Comparison of ENCODE assay signal across 8 cellular contexts in the genomic region with DNA sequence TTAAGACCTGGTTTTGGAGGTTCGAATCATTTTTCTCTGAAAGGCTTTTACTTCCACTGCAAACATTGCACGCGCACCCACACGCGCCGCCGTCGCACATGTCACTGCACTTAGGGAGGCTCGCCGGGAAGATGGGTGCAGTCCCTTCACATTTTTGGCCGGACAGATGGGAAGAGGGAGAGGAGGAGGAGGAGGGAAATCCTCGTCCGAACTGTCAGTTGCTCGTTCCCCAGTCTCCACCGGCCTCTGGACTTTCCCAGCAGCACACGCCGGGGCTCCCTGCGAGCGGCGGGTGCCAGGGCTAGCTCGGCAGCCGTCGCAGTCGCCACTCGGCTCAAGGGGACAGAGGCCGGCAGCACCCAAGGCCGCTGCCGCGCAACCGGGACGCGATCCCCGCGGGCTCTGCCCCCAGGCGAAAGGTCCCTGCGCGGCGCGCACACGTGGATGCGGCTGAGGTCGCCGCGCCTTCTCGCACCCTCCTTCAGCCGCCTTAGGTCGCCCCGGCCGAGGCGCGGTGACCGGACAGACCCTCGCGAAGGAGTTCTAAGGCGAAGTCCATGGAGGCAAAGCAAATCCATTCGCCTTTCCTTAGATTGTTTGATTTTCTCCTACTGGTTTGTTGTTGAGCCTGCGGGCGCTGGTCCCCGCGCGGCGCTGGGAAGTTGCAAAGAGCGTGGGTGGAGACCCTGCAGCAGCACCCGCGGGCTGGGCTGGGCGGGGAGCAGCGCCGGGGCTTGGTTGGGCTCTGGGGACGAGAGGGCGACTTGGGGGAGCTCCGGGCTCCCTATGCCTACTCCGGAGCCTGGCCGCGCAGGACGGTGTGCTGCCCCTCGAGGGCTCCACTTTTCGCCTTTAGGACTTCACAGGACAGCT. TPM values are rescaled to one million over a fixed set of nuclear protein-coding genes. Genes with fewer than 3 reads are reported as not detected.
DNase-seq lines count a peak whose midpoint lies in the region; ATAC-seq lines count a peak whose summit lies in the region.

No MANE protein-coding gene starts in this region.

- H3K9ac ChIP-seq in skeletal muscle tissue (ENCODE audit: low read depth in 1 of 3, low read length in 3 of 3) = peak overlapping the region in 2 of 3 donors; percentile 50 to 52

- intact Hi-C loops in right cardiac atrium (cut with DNase I) = no loop called here

- H3K4me1 ChIP-seq in right cardiac atrium (ENCODE audit: control insufficient read depth, insufficient read depth, low read length) (peaks cover 5% of the 10 kb centered on the region), skeletal muscle tissue (ENCODE audit: control insufficient read depth in 3 of 3, insufficient read depth in 3 of 3, low read length in 3 of 3) (peaks cover 20 to 23% (median 21%) of the 10 kb centered on the region in 3 donors)

- H3K9me3 ChIP-seq in right cardiac atrium (ENCODE audit: control insufficient read depth, low read length) (no peaks in the 10 kb centered on the region), skeletal muscle tissue (ENCODE audit: control insufficient read depth in 3 of 3, low read length in 3 of 3) (no peaks in the 10 kb centered on the region)

- H3K27ac ChIP-seq in right cardiac atrium (ENCODE audit: low read length) = no peak overlapping the region
- no peak overlapping the region for H3K27ac ChIP-seq in skeletal muscle tissue (ENCODE audit: low read depth, low read length)

- H3K27me3 ChIP-seq in right cardiac atrium (ENCODE audit: control insufficient read depth, insufficient read depth) = no peaks in the 10 kb centered on the region
- peaks cover 20 to 48% (median 36%) of the 10 kb centered on the region in 3 donors for H3K27me3 ChIP-seq in skeletal muscle tissue (ENCODE audit: control insufficient read depth in 3 of 3, insufficient read depth in 3 of 3, low read length in 3 of 3)

- ATAC-seq in HG02885 (IDR thresholded peaks at IDR 0.05; ENCODE audit: poor library complexity, unreplicated experiment) = peak; percentile 17
- peak; percentile 40 to 53 for ATAC-seq in right cardiac atrium
- no peak for ATAC-seq in HG03378 (IDR thresholded peaks at IDR 0.05; ENCODE audit: unreplicated experiment)

- H3K4me3 ChIP-seq in right cardiac atrium (ENCODE audit: low read length) (peak overlapping the region; percentile 73), skeletal muscle tissue (ENCODE audit: low read length in 3 of 3) (peak overlapping the region; percentile 63 to 72 (median 72))

- H3K36me3 ChIP-seq in skeletal muscle tissue (ENCODE audit: control insufficient read depth in 3 of 3, insufficient read depth in 3 of 3, low read length in 3 of 3) = no peaks in the 10 kb centered on the region

- DNase-seq in NCI-H2081 (lab: John Stamatoyannopoulos, UW) (peak; percentile 5 to 38), NCI-H2081 treated with DMSO at 0.1 percent for 48 hours (lab: John Stamatoyannopoulos, UW) (no peak), NCI-H748 treated with DMSO at 0.1 percent for 48 hours (lab: John Stamatoyannopoulos, UW) (peak; percentile 39), right cardiac atrium (peak in 2 of 3 donors; percentile 15 to 59)
- DNase-seq in activated gamma-delta T cell treated with anti-CD3 and anti-CD28 coated beads, Interleukin-2, amount 50 U/mL, for 16 hours (ENCODE audit: low read depth) = peak; percentile 20

- under 1% methylated on average over 77 of the region's 77 CpGs for whole genome bisulfite sequencing in right cardiac atrium

RNA-seq across cellular contexts. Expression of a gene that starts 1.2 kb away (rescaled TPM):
- under 1 TPM in 2 of 4 donors, not detected in 2; 0.12 to 0.14 TPM for total RNA-seq in right cardiac atrium
- polyA plus RNA-seq in right cardiac atrium = not detected
- total RNA-seq in skeletal muscle tissue = 0.52 TPM
